8 cellular contexts compared by ENCODE assay signal in genomic region chr1:116668277-116668676, GRCh38. TPM values are rescaled to one million over a fixed set of nuclear protein-coding genes. Genes with fewer than 3 reads are reported as not detected.
DNase-seq lines count a peak whose midpoint lies in the region; ATAC-seq and TF ChIP-seq lines count a peak whose summit lies in the region.

No MANE protein-coding gene starts in this region.

- no peak overlapping the region for H3K27ac Mint-ChIP-seq in activated naive CD4-positive, alpha-beta T cell treated with anti-CD3 and anti-CD28 coated beads, Interleukin-2, amount 50 U/mL, for 24 hours
- no peak overlapping the region for H3K27ac Mint-ChIP-seq in activated T-helper 2 cell treated with anti-CD3 and anti-CD28 coated beads, Interferon-gamma antibody, Interleukin-2, Interleukin-4, amounts not matched to agents 10 μg/mL and 5 μg/mL and 100 μg/mL, durations not matched to agents 14 hours and 24 hours and 36 hours
- H3K27ac Mint-ChIP-seq in immature natural killer cell, result no peak overlapping the region

- H3K9me3 Mint-ChIP-seq in activated naive CD4-positive, alpha-beta T cell treated with anti-CD3 and anti-CD28 coated beads, Interleukin-2, amount 50 U/mL, for 24 hours, result no peaks in the 10 kb centered on the region
- no peaks in the 10 kb centered on the region for H3K9me3 Mint-ChIP-seq in activated T-helper 2 cell treated with anti-CD3 and anti-CD28 coated beads, Interferon-gamma antibody, Interleukin-2, Interleukin-4, amounts not matched to agents 10 μg/mL and 5 μg/mL and 100 μg/mL, durations not matched to agents 14 hours and 24 hours and 36 hours
- no peaks in the 10 kb centered on the region for H3K9me3 Mint-ChIP-seq in immature natural killer cell

- H4K20me1 ChIP-seq in osteoblast (ENCODE audit: insufficient read depth, low read length), result no peaks in the 10 kb centered on the region

- H3K27me3 ChIP-seq in thoracic aorta (replicated peaks; ENCODE audit: insufficient read depth) (no peaks in the 10 kb centered on the region), osteoblast (ENCODE audit: insufficient read depth, low read length) (peaks cover 30% of the 10 kb centered on the region)

- H3K79me2 ChIP-seq in osteoblast (ENCODE audit: insufficient read depth, low read length), result no peaks in the 10 kb centered on the region

- H3K4me1 ChIP-seq in thoracic aorta (ENCODE audit: control insufficient read depth in 1 of 2, low read depth in 2 of 2) (peaks cover 11 to 13% of the 10 kb centered on the region in 2 donors), osteoblast (ENCODE audit: insufficient read depth, low read length) (no peaks in the 10 kb centered on the region)

- intact Hi-C loops in activated T-helper 2 cell treated with anti-CD3 and anti-CD28 coated beads, Interferon-gamma antibody, Interleukin-2, Interleukin-4, amounts not matched to agents 10 μg/mL and 5 μg/mL and 100 μg/mL, durations not matched to agents 14 hours and 24 hours and 36 hours (cut with micrococcal nuclease), result loop anchor here (5.0 kb wide), 1 partner anchor 394 kb away; the partner anchor contains the start of gene TTF2

- H3K36me3 ChIP-seq in thoracic aorta (no peaks in the 10 kb centered on the region), osteoblast (ENCODE audit: insufficient read depth, low read length) (no peaks in the 10 kb centered on the region)

- peaks cover 4% of the 10 kb centered on the region for H3K4me1 Mint-ChIP-seq in activated naive CD4-positive, alpha-beta T cell treated with anti-CD3 and anti-CD28 coated beads, Interleukin-2, amount 50 U/mL, for 24 hours
- peaks cover 13% of the 10 kb centered on the region for H3K4me1 Mint-ChIP-seq in activated T-helper 2 cell treated with anti-CD3 and anti-CD28 coated beads, Interferon-gamma antibody, Interleukin-2, Interleukin-4, amounts not matched to agents 10 μg/mL and 5 μg/mL and 100 μg/mL, durations not matched to agents 14 hours and 24 hours and 36 hours (ENCODE audit: low read depth)
- H3K4me1 Mint-ChIP-seq in immature natural killer cell, result peaks cover 10 to 15% of the 10 kb centered on the region in 2 donors

- no peak overlapping the region for H2AFZ ChIP-seq in osteoblast (ENCODE audit: low read length)

- H3K9me3 ChIP-seq in thoracic aorta, result no peaks in the 10 kb centered on the region
- no peaks in the 10 kb centered on the region for H3K9me3 ChIP-seq in osteoblast (ENCODE audit: low read depth, low read length)

- no peak for TF ChIP-seq CTCF in thoracic aorta (IDR thresholded peaks at IDR 0.05)
- no peak for TF ChIP-seq CTCF in osteoblast (IDR thresholded peaks at IDR 0.05; ENCODE audit: extremely low read depth, low read depth, low read length)

- peak overlapping the region; percentile 89 for H3K4me3 ChIP-seq in thoracic aorta
- no peak overlapping the region for H3K4me3 ChIP-seq in osteoblast (ENCODE audit: insufficient read depth, low read length)

- DNase-seq in activated naive CD4-positive, alpha-beta T cell treated with anti-CD3 and anti-CD28 coated beads, Interleukin-2, amount 50 U/mL, for 16 hours, result no peak
- no peak for DNase-seq in activated T-helper 2 cell treated with anti-CD3 and anti-CD28 coated beads, Interferon-gamma antibody, Interleukin-2, Interleukin-4, amounts not matched to agents 10 μg/mL and 5 μg/mL and 100 μg/mL, durations not matched to agents 14 hours and 24 hours and 36 hours (ENCODE audit: low spot score)
- DNase-seq in immature natural killer cell (no peak), thoracic aorta (ENCODE audit: low spot score) (no peak), HUDEP-2 (lab: John Stamatoyannopoulos, UW; ENCODE audit: unreplicated experiment in 76 of 76) (no peak), GM19238 (ENCODE audit: insufficient read length, low spot score) (no peak), osteoblast (ENCODE audit: insufficient read length, low spot score, missing footprints) (no peak)

- no peak for ATAC-seq in thoracic aorta (ENCODE audit: insufficient number of reproducible peaks, low FRiP score, low read depth)

- H3K27ac ChIP-seq in thoracic aorta (no peak overlapping the region), osteoblast (ENCODE audit: low read depth, low read length) (no peak overlapping the region)

- peaks cover 45% of the 10 kb centered on the region for H3K27me3 Mint-ChIP-seq in activated naive CD4-positive, alpha-beta T cell treated with anti-CD3 and anti-CD28 coated beads, Interleukin-2, amount 50 U/mL, for 24 hours
- peaks cover 50% of the 10 kb centered on the region for H3K27me3 Mint-ChIP-seq in activated T-helper 2 cell treated with anti-CD3 and anti-CD28 coated beads, Interferon-gamma antibody, Interleukin-2, Interleukin-4, amounts not matched to agents 10 μg/mL and 5 μg/mL and 100 μg/mL, durations not matched to agents 14 hours and 24 hours and 36 hours (ENCODE audit: low read depth)
- peaks cover 16 to 36% (median 28%) of the 10 kb centered on the region in 3 donors for H3K27me3 Mint-ChIP-seq in immature natural killer cell (ENCODE audit: low read depth in 3 of 3)

- H3K4me3 Mint-ChIP-seq in activated naive CD4-positive, alpha-beta T cell treated with anti-CD3 and anti-CD28 coated beads, Interleukin-2, amount 50 U/mL, for 24 hours, result peak overlapping the region; percentile 78
- H3K4me3 Mint-ChIP-seq in activated T-helper 2 cell treated with anti-CD3 and anti-CD28 coated beads, Interferon-gamma antibody, Interleukin-2, Interleukin-4, amounts not matched to agents 10 μg/mL and 5 μg/mL and 100 μg/mL, durations not matched to agents 14 hours and 24 hours and 36 hours (ENCODE audit: low read depth), result peak overlapping the region; percentile 47
- H3K4me3 Mint-ChIP-seq in immature natural killer cell, result peak overlapping the region; percentile 69 to 84 (median 74)

- H3K36me3 Mint-ChIP-seq in activated naive CD4-positive, alpha-beta T cell treated with anti-CD3 and anti-CD28 coated beads, Interleukin-2, amount 50 U/mL, for 24 hours, result no peaks in the 10 kb centered on the region
- no peaks in the 10 kb centered on the region for H3K36me3 Mint-ChIP-seq in activated T-helper 2 cell treated with anti-CD3 and anti-CD28 coated beads, Interferon-gamma antibody, Interleukin-2, Interleukin-4, amounts not matched to agents 10 μg/mL and 5 μg/mL and 100 μg/mL, durations not matched to agents 14 hours and 24 hours and 36 hours (ENCODE audit: low read depth)
- no peaks in the 10 kb centered on the region for H3K36me3 Mint-ChIP-seq in immature natural killer cell

- no peak overlapping the region for H3K4me2 ChIP-seq in osteoblast (ENCODE audit: insufficient read depth, low read length)

RNA-seq across cellular contexts. Expression of gene IGSF3, which starts 0.7 kb away (rescaled TPM):
- 4.6 and 4.9 TPM in 2 replicates for total RNA-seq in activated T-helper 2 cell treated with anti-CD3 and anti-CD28 coated beads, Interferon-gamma antibody, Interleukin-2, Interleukin-4, amounts not matched to agents 10 μg/mL and 5 μg/mL and 100 μg/mL, durations not matched to agents 14 hours and 24 hours and 36 hours
- not detected for polyA plus RNA-seq in immature natural killer cell
- total RNA-seq in thoracic aorta (1 to 10 TPM; 1.5 to 8.0 TPM), osteoblast (under 0.01 TPM in 2 replicates)
